27 cellular contexts compared by ENCODE assay signal in genomic region chr16:885391-885790, GRCh38.
"Had no signal": no experiment of that assay in that cellular context is flagged by ENCODE, and none has a peak within 500 bp of the region (broad histone marks: within the 10 kb centered on the region; RNA-seq: fewer than 3 reads in every experiment).

No MANE protein-coding gene starts in this region.

- H3K4me3 ChIP-seq: adrenal gland, ascending aorta, cardiac muscle cell, coronary artery, esophagus squamous epithelium, stomach, uterus had no signal

- H3K27ac Mint-ChIP-seq: activated naive CD4-positive, alpha-beta T cell treated with anti-CD3 and anti-CD28 coated beads for 36 hours; activated naive CD8-positive, alpha-beta T cell treated with anti-CD3 and anti-CD28 coated beads for 36 hours; memory B cell; naive thymus-derived CD8-positive, alpha-beta T cell; stimulated activated naive B cell treated with anti-CD40 and anti-IgM and Interleukin-4, amounts not matched to agents 10 μg/mL and 1 μg/mL and 100 μg/mL, for 72 hours; type B pancreatic cell had no signal

- H3K27ac ChIP-seq: adrenal gland, ascending aorta, cardiac muscle cell, coronary artery, stomach, testis, uterus had no signal

- H3K9me3 Mint-ChIP-seq: activated naive CD4-positive, alpha-beta T cell treated with anti-CD3 and anti-CD28 coated beads for 36 hours; activated naive CD8-positive, alpha-beta T cell treated with anti-CD3 and anti-CD28 coated beads for 36 hours; neural crest cell; type B pancreatic cell had no signal

- FAIRE-seq: keratinocyte had no signal

- H3K36me3 ChIP-seq: adrenal gland, cardiac muscle cell, uterus had no signal

- H3K9me3 ChIP-seq: adrenal gland, testis had no signal

- H3K27me3 Mint-ChIP-seq: activated naive CD8-positive, alpha-beta T cell treated with anti-CD3 and anti-CD28 coated beads for 36 hours; brain; memory B cell; naive thymus-derived CD8-positive, alpha-beta T cell; stimulated activated naive B cell treated with anti-CD40 and anti-IgM and Interleukin-4, amounts not matched to agents 10 μg/mL and 1 μg/mL and 100 μg/mL, for 72 hours; type B pancreatic cell had no signal

- H3K27me3 ChIP-seq: adrenal gland, ascending aorta, cardiac muscle cell, esophagus squamous epithelium, stomach, testis, uterus had no signal

- H3K4me1 ChIP-seq: adrenal gland, ascending aorta, uterus had no signal

- DNase-seq: activated CD4-positive, alpha-beta T cell treated with anti-CD3 and anti-CD28 coated beads for 4 hours; activated CD4-positive, alpha-beta T cell treated with anti-CD3 and anti-CD28 coated beads, Interleukin-2, amount 50 U/mL, for 4 hours; activated CD4-positive, CD25-positive, alpha-beta regulatory T cell; activated effector memory CD4-positive, alpha-beta T cell treated with Interleukin-2 at 50 U/mL for 16 hours; activated naive CD4-positive, alpha-beta T cell treated with anti-CD3 and anti-CD28 coated beads for 36 hours; activated naive CD8-positive, alpha-beta T cell treated with anti-CD3 and anti-CD28 coated beads for 36 hours; activated T-cell treated with anti-CD3 and anti-CD28 coated beads for 4 hours; adrenal gland; esophagus squamous epithelium; foreskin melanocyte; left colon; stimulated activated CD4-positive, alpha-beta T cell treated with anti-CD3 and anti-CD28 coated beads, Interleukin-15, amount 100 ng/mL, for 24 hours; stimulated activated CD4-positive, alpha-beta T cell treated with anti-CD3 and anti-CD28 coated beads, Interleukin-2, amount 100 ng/mL, for 24 hours; stimulated activated naive B cell treated with anti-CD40 and anti-IgM and Interleukin-4, amounts not matched to agents 10 μg/mL and 1 μg/mL and 100 μg/mL, for 72 hours; stomach; uterus had no signal

- H3K4me3 Mint-ChIP-seq: activated naive CD4-positive, alpha-beta T cell treated with anti-CD3 and anti-CD28 coated beads for 36 hours; activated naive CD8-positive, alpha-beta T cell treated with anti-CD3 and anti-CD28 coated beads for 36 hours; brain; memory B cell; naive thymus-derived CD8-positive, alpha-beta T cell; stimulated activated naive B cell treated with anti-CD40 and anti-IgM and Interleukin-4, amounts not matched to agents 10 μg/mL and 1 μg/mL and 100 μg/mL, for 72 hours had no signal

- H3K4me1 Mint-ChIP-seq: activated naive CD8-positive, alpha-beta T cell treated with anti-CD3 and anti-CD28 coated beads for 36 hours; memory B cell had no signal

- ATAC-seq: left colon; naive thymus-derived CD8-positive, alpha-beta T cell; right cardiac atrium; stimulated activated naive B cell treated with anti-CD40 and anti-IgM and Interleukin-4, amounts not matched to agents 10 μg/mL and 1 μg/mL and 100 μg/mL, for 72 hours had no signal

- H3K36me3 Mint-ChIP-seq: brain, type B pancreatic cell had no signal
